Comparison of ENCODE assay signal across 7 cellular contexts in the genomic region with DNA sequence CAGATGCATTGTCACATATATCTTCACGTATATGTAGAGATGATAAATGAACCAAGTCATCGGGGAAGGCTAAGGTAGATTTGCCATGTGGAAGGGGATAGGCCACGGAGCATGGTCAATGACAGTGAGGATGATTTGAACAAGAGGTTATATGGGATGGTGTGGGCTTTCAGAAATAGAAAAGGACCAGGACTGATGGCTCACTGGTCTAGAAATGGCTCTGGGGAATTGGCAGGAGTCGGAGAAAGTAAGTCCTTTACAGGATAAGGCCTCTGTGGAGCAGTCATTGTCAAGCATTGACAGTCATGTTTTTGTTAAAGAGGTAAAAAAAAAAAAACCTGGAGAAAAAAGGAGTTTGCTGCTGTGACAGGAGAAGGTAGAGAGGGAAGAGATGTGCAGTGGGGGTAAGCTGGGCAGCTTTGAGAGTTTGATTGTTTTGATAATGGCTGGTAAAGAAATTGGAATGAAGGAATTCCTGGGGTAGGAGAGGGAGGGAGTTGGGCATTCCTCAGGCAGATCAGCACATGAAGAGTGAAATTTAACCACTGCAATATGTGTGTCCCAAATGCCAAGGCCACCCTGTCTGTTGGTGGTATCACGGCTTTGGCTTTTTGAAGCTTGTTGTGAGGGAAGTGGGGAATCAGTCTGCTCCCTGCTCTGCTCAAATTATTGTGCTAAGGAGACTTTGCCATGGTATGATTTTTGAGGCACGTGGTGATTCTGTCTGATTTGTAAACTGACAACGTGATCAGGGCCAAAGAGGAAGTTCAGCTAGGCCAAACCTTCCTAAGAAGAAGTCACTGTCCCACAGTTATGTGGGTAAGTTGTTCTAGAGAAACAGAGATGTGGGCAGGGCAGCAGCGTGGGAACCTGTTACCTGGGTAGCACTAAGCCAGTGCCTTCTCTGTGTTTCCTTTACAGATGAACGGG.
DNase-seq lines count a peak whose midpoint lies in the region; ATAC-seq and TF ChIP-seq lines count a peak whose summit lies in the region.

No MANE protein-coding gene starts in this region.

- H3K36me3 ChIP-seq in HAP-1 (replicated peaks), result no peaks in the 10 kb centered on the region

- H3K4me1 Mint-ChIP-seq in activated T-cell treated with anti-CD3 and anti-CD28 coated beads, Interleukin-2, amount 50 U/mL, for 24 hours (ENCODE audit: low read depth), result peaks cover 60% of the 10 kb centered on the region

- no peaks in the 10 kb centered on the region for H3K27me3 Mint-ChIP-seq in activated T-cell treated with anti-CD3 and anti-CD28 coated beads, Interleukin-2, amount 50 U/mL, for 24 hours

- H3K36me3 Mint-ChIP-seq in activated T-cell treated with anti-CD3 and anti-CD28 coated beads, Interleukin-2, amount 50 U/mL, for 24 hours (ENCODE audit: low read depth), result peaks cover 51% of the 10 kb centered on the region

- DNase-seq in GM19240 (ENCODE audit: insufficient read length, low spot score) (peak; percentile 38), HL-60 (ENCODE audit: low read depth in 1 of 2, low spot score in 1 of 2) (peak; percentile 38 to 78), iPS DF 4.7 (ENCODE audit: extremely low read depth, low spot score) (peak; percentile 28), HAP-1 (ENCODE audit: low spot score in 2 of 2) (no peak)
- DNase-seq in activated T-cell treated with anti-CD3 and anti-CD28 coated beads, Interleukin-2, amount 50 U/mL, for 24 hours, result peak; percentile 50
- DNase-seq in stimulated activated CD8-positive, alpha-beta memory T cell treated with anti-CD3 and anti-CD28 coated beads, Interleukin-12 subunit alpha, Interleukin-12 subunit beta, amount 100 ng/mL, for 4 hours (ENCODE audit: low read depth), result peak; percentile 8

- H3K9me3 ChIP-seq in HAP-1, result no peaks in the 10 kb centered on the region

- ATAC-seq in HG03439 (IDR thresholded peaks at IDR 0.05; ENCODE audit: unreplicated experiment), result no peak

- no peaks in the 10 kb centered on the region for H3K27me3 ChIP-seq in HL-60 (ENCODE audit: insufficient read depth, poor library complexity, severe bottlenecking)
- H3K27me3 ChIP-seq in HAP-1 (ENCODE audit: low read depth), result no peaks in the 10 kb centered on the region

- H3K27ac Mint-ChIP-seq in activated T-cell treated with anti-CD3 and anti-CD28 coated beads, Interleukin-2, amount 50 U/mL, for 24 hours, result peak overlapping the region; percentile 81

- peaks cover 8% of the 10 kb centered on the region for H3K4me1 ChIP-seq in HAP-1

- H3K4me3 ChIP-seq in HL-60 (replicated peaks; ENCODE audit: insufficient read depth, low read length) (no peak overlapping the region), HAP-1 (no peak overlapping the region)

- in situ Hi-C loops in HAP-1 (cut with MboI; ENCODE audit: low sequenced_read_pairs), result no loop called here

- no peaks in the 10 kb centered on the region for H3K9me3 Mint-ChIP-seq in activated T-cell treated with anti-CD3 and anti-CD28 coated beads, Interleukin-2, amount 50 U/mL, for 24 hours

- H3K4me3 Mint-ChIP-seq in activated T-cell treated with anti-CD3 and anti-CD28 coated beads, Interleukin-2, amount 50 U/mL, for 24 hours, result peak overlapping the region; percentile 11

- TF ChIP-seq CTCF in HL-60 (IDR thresholded peaks at IDR 0.05; ENCODE audit: insufficient read depth, low read length), result no peak

- no peak overlapping the region; the same call in 1 of the 2 replicates for H3K27ac ChIP-seq in HL-60 (replicated peaks)

Comparison
In these comparisons a context has a peak if more than half of its experiments do, and no peak if none do; other contexts are left out.
1. DNase-seq: peak in GM19240 (single experiment), HL-60 (2 of 2), activated T-cell treated with anti-CD3 and anti-CD28 coated beads, Interleukin-2, amount 50 U/mL, for 24 hours (single experiment), iPS DF 4.7 (single experiment) and stimulated activated CD8-positive, alpha-beta memory T cell treated with anti-CD3 and anti-CD28 coated beads, Interleukin-12 subunit alpha, Interleukin-12 subunit beta, amount 100 ng/mL, for 4 hours (single experiment); none in HAP-1 (0 of 2).